ENCODE assay signal across 8 cellular contexts in the genomic region with DNA sequence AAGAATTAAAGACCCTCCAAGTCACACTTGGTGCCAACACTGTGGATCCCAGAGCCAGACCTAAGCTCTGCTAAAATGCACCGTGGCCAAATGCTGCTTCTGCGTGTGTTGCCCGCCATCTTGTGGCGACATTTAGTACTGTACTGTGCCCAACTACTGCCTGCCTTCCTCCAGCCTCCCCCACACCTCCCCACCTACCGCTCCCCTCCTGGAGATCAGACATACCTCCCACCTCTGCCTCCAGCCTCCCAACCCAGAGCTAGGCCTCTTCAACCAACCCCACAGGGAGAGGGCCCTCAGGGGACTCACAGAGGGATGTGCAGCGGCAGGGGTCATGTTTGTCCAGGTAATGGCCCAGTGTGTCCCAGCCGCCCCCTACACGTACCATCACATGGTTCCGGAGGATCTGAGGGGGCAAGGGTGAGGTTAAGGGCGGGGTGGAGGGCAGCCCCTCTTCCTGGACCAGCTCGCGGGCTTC. TPM values are rescaled to one million over a fixed set of nuclear protein-coding genes. Genes with fewer than 3 reads are reported as not detected.
A peak's percentile ranks its signal among the peaks of the same experiment; 100 is the strongest.
DNase-seq lines count a peak whose midpoint lies in the region; ATAC-seq and TF ChIP-seq lines count a peak whose summit lies in the region.

No MANE protein-coding gene starts in this region.

- in situ Hi-C loops in HAP-1 (cut with MboI; ENCODE audit: low sequenced_read_pairs) = loop anchor here (5.0 kb wide), 1 partner anchor 140 kb away; no protein-coding TSS in a partner anchor

- ATAC-seq in memory B cell (ENCODE audit: low read depth) (peak; percentile 93), HG03280 (IDR thresholded peaks at IDR 0.05; ENCODE audit: unreplicated experiment) (no peak)

- intact Hi-C loops in dorsolateral prefrontal cortex (cut with DNase I) = loop anchor here (2.0 to 10.0 kb wide), 3 partner anchors 135 to 433 kb away; no protein-coding TSS in a partner anchor

- H3K4me3 Mint-ChIP-seq in memory B cell = no peak overlapping the region

- no peak overlapping the region for H3K4me3 ChIP-seq in HAP-1
- no peak overlapping the region for H3K4me3 ChIP-seq in dorsolateral prefrontal cortex

- peak in 12 of 14 donors; percentile 5 to 58 (median 32) for DNase-seq in C1 segment of cervical spinal cord (lab: John Stamatoyannopoulos, UW)
- DNase-seq in HAP-1 (ENCODE audit: low spot score in 2 of 2) = peak; percentile 75 to 87
- peak; percentile 44 for DNase-seq in NCI-H748 treated with DMSO at 0.1 percent for 48 hours (lab: John Stamatoyannopoulos, UW)
- DNase-seq in activated CD4-positive, alpha-beta T cell treated with anti-CD3 and anti-CD28 coated beads, Interleukin-2, amount 50 U/mL, for 4 hours = peak; percentile 73 to 81
- DNase-seq in dorsolateral prefrontal cortex = peak in 9 of 10 donors; percentile 69 to 85 (median 79)
- DNase-seq in memory B cell (ENCODE audit: low spot score in 2 of 2) = peak; percentile 76 to 79
- peak; percentile 54 for DNase-seq in stimulated activated CD8-positive, alpha-beta memory T cell treated with anti-CD3 and anti-CD28 coated beads, Interleukin-15, amount 100 ng/mL, for 24 hours (ENCODE audit: low read depth)

- H3K27ac ChIP-seq in dorsolateral prefrontal cortex = no peak overlapping the region

- H3K4me1 ChIP-seq in HAP-1 = no peaks in the 10 kb centered on the region

- no peaks in the 10 kb centered on the region for H3K9me3 ChIP-seq in HAP-1

- H3K4me1 Mint-ChIP-seq in memory B cell = peaks cover 3% of the 10 kb centered on the region

- H3K27me3 ChIP-seq in HAP-1 (ENCODE audit: low read depth) (no peaks in the 10 kb centered on the region), dorsolateral prefrontal cortex (peaks cover 0 to 61% (median 17%) of the 10 kb centered on the region in 45 donors)

- peaks cover 2% of the 10 kb centered on the region for H3K36me3 Mint-ChIP-seq in memory B cell

- peaks cover 31% of the 10 kb centered on the region for H3K27me3 Mint-ChIP-seq in memory B cell

- no peaks in the 10 kb centered on the region for H3K9me3 Mint-ChIP-seq in memory B cell

- peak; percentile 62 to 96 (median 92) for TF ChIP-seq CTCF in dorsolateral prefrontal cortex (IDR thresholded peaks at IDR 0.05 in 54 of 56, conservative IDR thresholded peaks at IDR 0.05 in 2 of 56; ENCODE audit: low read depth in 1 of 56, partially characterized antibody in 56 of 56)

- no peak overlapping the region for H3K27ac Mint-ChIP-seq in memory B cell

- H3K36me3 ChIP-seq in HAP-1 (replicated peaks) = no peaks in the 10 kb centered on the region

RNA-seq across cellular contexts. Expression of gene GAS2L2, which starts 5.5 kb away (rescaled TPM):
- total RNA-seq in dorsolateral prefrontal cortex = 1 to 10 TPM in 93 of 120 experiments, under 1 TPM in 27; 0.32 to 2.8 (median 1.3) TPM

RNA-seq across cellular contexts. Expression of gene C17orf50, which starts 13.1 kb away (rescaled TPM):
- 1 to 10 TPM in 1 of 120 experiments, under 1 TPM in 14, not detected in 105; 0.46 to 1.0 (median 0.71) TPM for total RNA-seq in dorsolateral prefrontal cortex

RNA-seq across cellular contexts. Expression of gene RASL10B, which starts 16.1 kb away (rescaled TPM):
- 10 to 100 TPM in 119 of 120 experiments, 1 to 10 TPM in 1; 9.0 to 65.6 (median 36.0) TPM for total RNA-seq in dorsolateral prefrontal cortex

RNA-seq across cellular contexts. Expression of gene MMP28, which starts 47.9 kb away (rescaled TPM):
- total RNA-seq in dorsolateral prefrontal cortex = 10 to 100 TPM in 90 of 120 experiments, 1 to 10 TPM in 30; 4.7 to 30.2 (median 13.2) TPM
